ENCODE assay signal across 19 cellular contexts in genomic region chr3:184426691-184427141, GRCh38. TPM values are rescaled to one million over a fixed set of nuclear protein-coding genes. Genes with fewer than 3 reads are reported as not detected.
"Had no signal": no experiment of that assay in that cellular context is flagged by ENCODE, and none has a peak within 500 bp of the region (broad histone marks: within the 10 kb centered on the region; RNA-seq: fewer than 3 reads in every experiment).

No MANE protein-coding gene starts in this region.

- H3K27me3 ChIP-seq: ovary, thyroid gland, vagina had no signal

- H3K4me1 Mint-ChIP-seq: activated naive CD8-positive, alpha-beta T cell treated with anti-CD3 and anti-CD28 coated beads, Interleukin-2, amount 10 ng/mL, durations not matched to agents 7 days and 5 days; stimulated activated effector memory CD8-positive, alpha-beta T cell treated with anti-CD3 and anti-CD28 coated beads, Interleukin-12 subunit alpha, Interleukin-12 subunit beta, amount 100 ng/mL, for 72 hours; WTC11 had no signal

- ATAC-seq: activated CD8-positive, alpha-beta T cell treated with anti-CD3 and anti-CD28 coated beads, Interleukin-2, amount 10 ng/mL, durations not matched to agents 7 days and 5 days; stimulated activated effector memory CD8-positive, alpha-beta T cell treated with anti-CD3 and anti-CD28 coated beads, Interleukin-12 subunit alpha, Interleukin-12 subunit beta, amount 100 ng/mL, for 72 hours; WTC11 had no signal

- H3K4me1 ChIP-seq: lower lobe of right lung, thyroid gland, vagina had no signal

- H3K4me3 Mint-ChIP-seq: activated CD8-positive, alpha-beta T cell treated with anti-CD3 and anti-CD28 coated beads, Interleukin-2, amount 10 ng/mL, durations not matched to agents 7 days and 5 days; activated naive CD8-positive, alpha-beta T cell treated with anti-CD3 and anti-CD28 coated beads, Interleukin-2, amount 10 ng/mL, durations not matched to agents 7 days and 5 days; neural crest cell; stimulated activated effector memory CD8-positive, alpha-beta T cell treated with anti-CD3 and anti-CD28 coated beads, Interleukin-12 subunit alpha, Interleukin-12 subunit beta, amount 100 ng/mL, for 72 hours; WTC11 had no signal

- H3K27ac Mint-ChIP-seq: activated CD8-positive, alpha-beta T cell treated with anti-CD3 and anti-CD28 coated beads, Interleukin-2, amount 10 ng/mL, durations not matched to agents 7 days and 5 days; activated naive CD8-positive, alpha-beta T cell treated with anti-CD3 and anti-CD28 coated beads, Interleukin-2, amount 10 ng/mL, durations not matched to agents 7 days and 5 days; stimulated activated effector memory CD8-positive, alpha-beta T cell treated with anti-CD3 and anti-CD28 coated beads, Interleukin-12 subunit alpha, Interleukin-12 subunit beta, amount 100 ng/mL, for 72 hours; WTC11 had no signal

- DNase-seq: activated CD4-positive, alpha-beta T cell treated with anti-CD3 and anti-CD28 coated beads for 48 hours; activated CD8-positive, alpha-beta memory T cell treated with anti-CD3 and anti-CD28 coated beads, Interleukin-2, amount 50 U/mL, for 48 hours; activated CD8-positive, alpha-beta T cell treated with anti-CD3 and anti-CD28 coated beads, Interleukin-2, amount 10 ng/mL, durations not matched to agents 7 days and 5 days; activated naive CD8-positive, alpha-beta T cell treated with anti-CD3 and anti-CD28 coated beads, Interleukin-2, amount 10 ng/mL, durations not matched to agents 7 days and 5 days; anterior cingulate cortex; erythroblast; head of caudate nucleus; lower lobe of right lung; midbrain; retina; stimulated activated CD4-positive, alpha-beta T cell treated with anti-CD3 and anti-CD28 coated beads, Interleukin-12 subunit alpha, Interleukin-12 subunit beta, amount 100 ng/mL, for 4 hours; T-helper 2 cell; thyroid gland had no signal

- H3K9me3 Mint-ChIP-seq: activated naive CD8-positive, alpha-beta T cell treated with anti-CD3 and anti-CD28 coated beads, Interleukin-2, amount 10 ng/mL, durations not matched to agents 7 days and 5 days; stimulated activated effector memory CD8-positive, alpha-beta T cell treated with anti-CD3 and anti-CD28 coated beads, Interleukin-12 subunit alpha, Interleukin-12 subunit beta, amount 100 ng/mL, for 72 hours had no signal

- H3K36me3 Mint-ChIP-seq: activated naive CD8-positive, alpha-beta T cell treated with anti-CD3 and anti-CD28 coated beads, Interleukin-2, amount 10 ng/mL, durations not matched to agents 7 days and 5 days; stimulated activated effector memory CD8-positive, alpha-beta T cell treated with anti-CD3 and anti-CD28 coated beads, Interleukin-12 subunit alpha, Interleukin-12 subunit beta, amount 100 ng/mL, for 72 hours had no signal

- H3K9me3 ChIP-seq: lower lobe of right lung, ovary, thyroid gland had no signal

- H3K27ac ChIP-seq: lower lobe of right lung, ovary, thyroid gland, vagina had no signal

- H3K4me3 ChIP-seq: lower lobe of right lung, ovary, thyroid gland, vagina had no signal

- H3K36me3 ChIP-seq: lower lobe of right lung, ovary, thyroid gland, vagina had no signal

RNA-seq across cellular contexts. Expression of gene CHRD, which starts 46.9 kb away (rescaled TPM):
- total RNA-seq: activated CD8-positive, alpha-beta T cell treated with anti-CD3 and anti-CD28 coated beads, Interleukin-2, amount 10 ng/mL, durations not matched to agents 7 days and 5 days; activated naive CD8-positive, alpha-beta T cell treated with anti-CD3 and anti-CD28 coated beads, Interleukin-2, amount 10 ng/mL, durations not matched to agents 7 days and 5 days had no signal

RNA-seq across cellular contexts. Expression of gene THPO, which starts 48.7 kb away (rescaled TPM):
- total RNA-seq: activated CD8-positive, alpha-beta T cell treated with anti-CD3 and anti-CD28 coated beads, Interleukin-2, amount 10 ng/mL, durations not matched to agents 7 days and 5 days; activated naive CD8-positive, alpha-beta T cell treated with anti-CD3 and anti-CD28 coated beads, Interleukin-2, amount 10 ng/mL, durations not matched to agents 7 days and 5 days; myocyte had no signal
